ENCODE assay signal across 9 cellular contexts in the genomic region with DNA sequence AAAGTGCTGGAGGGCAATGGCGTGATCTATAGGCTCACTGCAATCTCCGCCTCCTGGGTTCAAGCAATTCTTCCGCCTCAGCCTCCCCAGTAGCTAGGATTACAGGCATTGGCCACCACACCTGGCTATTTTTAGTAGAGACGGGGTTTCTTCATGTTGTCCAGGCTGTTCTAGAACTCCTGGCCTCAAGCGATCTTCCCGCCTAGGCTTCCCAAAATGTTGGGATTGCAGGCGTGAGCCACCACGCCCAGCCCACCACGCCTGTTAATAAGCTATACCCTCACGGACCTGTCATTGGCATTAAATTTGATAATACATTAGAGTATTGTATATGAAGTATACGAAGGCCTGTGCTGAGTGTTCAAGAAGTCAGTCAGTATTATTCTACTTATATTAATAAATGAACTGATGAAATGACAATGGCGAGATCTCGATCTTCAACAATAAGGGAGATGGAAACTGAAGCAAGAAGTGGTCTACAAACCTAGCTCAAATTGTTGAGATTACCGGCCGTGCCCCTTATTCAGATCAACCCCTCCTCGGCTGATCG. TPM values are rescaled to one million over a fixed set of nuclear protein-coding genes. Genes with fewer than 3 reads are reported as not detected.
A peak's percentile ranks its signal among the peaks of the same experiment; 100 is the strongest.
DNase-seq lines count a peak whose midpoint lies in the region; ATAC-seq, FAIRE-seq and TF ChIP-seq lines count a peak whose summit lies in the region.
"Had no signal": no experiment of that assay in that cellular context is flagged by ENCODE, and none has a peak within 500 bp of the region (broad histone marks: within the 10 kb centered on the region; RNA-seq: fewer than 3 reads in every experiment).

No MANE protein-coding gene starts in this region.

- TF ChIP-seq EP300 in HepG2 (IDR thresholded peaks at IDR 0.05; ENCODE audit: low read depth in 2 of 2, low read length in 2 of 2) (no peak), HepG2 (CRISPR knock-in tag; IDR thresholded peaks at IDR 0.05; ENCODE audit: borderline replicate concordance) (no peak)

- peak overlapping the region; percentile 95 for H3K4me3 Mint-ChIP-seq in activated CD8-positive, alpha-beta memory T cell treated with anti-CD3 and anti-CD28 coated beads, Interleukin-2, amount 10 ng/mL, durations not matched to agents 7 days and 5 days
- H3K4me3 Mint-ChIP-seq in activated naive CD8-positive, alpha-beta T cell treated with anti-CD3 and anti-CD28 coated beads, Interleukin-2, amount 50 U/mL, for 24 hours, result peak overlapping the region; percentile 94

- H3K36me3 Mint-ChIP-seq in activated CD8-positive, alpha-beta memory T cell treated with anti-CD3 and anti-CD28 coated beads, Interleukin-2, amount 10 ng/mL, durations not matched to agents 7 days and 5 days, result no peaks in the 10 kb centered on the region
- no peaks in the 10 kb centered on the region for H3K36me3 Mint-ChIP-seq in activated naive CD8-positive, alpha-beta T cell treated with anti-CD3 and anti-CD28 coated beads, Interleukin-2, amount 50 U/mL, for 24 hours (ENCODE audit: low read depth)

- H3K4me3 ChIP-seq in HepG2 (replicated peaks in 1 of 3; ENCODE audit: insufficient read depth in 1 of 3, low read depth in 2 of 3, low read length in 3 of 3) (peak overlapping the region; percentile 58 to 77 (median 68)), thymus (ENCODE audit: low read length) (peak overlapping the region; percentile 72)

- TF ChIP-seq POLR2A in HepG2 (IDR thresholded peaks at IDR 0.05; ENCODE audit: insufficient read depth in 1 of 2, low read depth in 2 of 2, low read length in 2 of 2), result peak; percentile 56 to 72

- no peaks in the 10 kb centered on the region for H3K9me3 ChIP-seq in HepG2 (ENCODE audit: low read length)
- no peaks in the 10 kb centered on the region for H3K9me3 ChIP-seq in thymus (ENCODE audit: control insufficient read depth)

- FAIRE-seq in HepG2 (lab: Jason Lieb, UNC), result no peak
- FAIRE-seq: D721Med had no signal

- TSS peak; percentile 93 for BruUV-seq in HepG2 (replicated peaks; lab: Mats Ljungman, UMichigan)

- TF ChIP-seq CTCF in HepG2 (CRISPR knock-in tag; IDR thresholded peaks at IDR 0.05), result no peak

- POLR2A ChIA-PET in HepG2 (lab: Yijun Ruan, JAX), result interaction anchor here (0.7 to 2.0 kb wide), 14 partner anchors 10 to 688 kb away, joined by 3 to 21 read pairs (median 4); a partner anchor contains a TSS

- WGBS in HepG2 (ENCODE audit: low lambda C conversion rate), result 4% methylated on average over 17 of the region's 17 CpGs
- 33% methylated on average over 17 of the region's 17 CpGs for WGBS in thymus

- no peaks in the 10 kb centered on the region for H3K9me3 Mint-ChIP-seq in activated CD8-positive, alpha-beta memory T cell treated with anti-CD3 and anti-CD28 coated beads, Interleukin-2, amount 10 ng/mL, durations not matched to agents 7 days and 5 days (ENCODE audit: low read depth)
- H3K9me3 Mint-ChIP-seq in activated naive CD8-positive, alpha-beta T cell treated with anti-CD3 and anti-CD28 coated beads, Interleukin-2, amount 50 U/mL, for 24 hours, result peaks cover 5% of the 10 kb centered on the region

- H3K27ac Mint-ChIP-seq in activated CD8-positive, alpha-beta memory T cell treated with anti-CD3 and anti-CD28 coated beads, Interleukin-2, amount 10 ng/mL, durations not matched to agents 7 days and 5 days, result peak overlapping the region; percentile 87
- H3K27ac Mint-ChIP-seq in activated naive CD8-positive, alpha-beta T cell treated with anti-CD3 and anti-CD28 coated beads, Interleukin-2, amount 50 U/mL, for 24 hours, result peak overlapping the region; percentile 82

- H3K79me2 ChIP-seq in HepG2 (ENCODE audit: insufficient read depth, low read length), result no peaks in the 10 kb centered on the region

- peaks cover 8% of the 10 kb centered on the region for H3K4me1 ChIP-seq in HepG2 (ENCODE audit: insufficient read depth, low read length)
- H3K4me1 ChIP-seq in thymus (ENCODE audit: control insufficient read depth, insufficient read depth, low read length), result peaks cover 7% of the 10 kb centered on the region

- CTCF ChIA-PET in activated CD8-positive, alpha-beta memory T cell treated with anti-CD3 and anti-CD28 coated beads, Interleukin-2, amount 10 ng/mL, durations not matched to agents 7 days and 5 days (lab: Charles Lee), result interaction anchor here (1.1 to 1.6 kb wide), 4 partner anchors 17 to 256 kb away, joined by 3 to 7 read pairs (median 4); no protein-coding TSS in a partner anchor
- CTCF ChIA-PET in HepG2 (lab: Yijun Ruan, JAX; ENCODE audit: low intra/inter-chr PET ratio, low total read pairs), result no interaction called here

- intact Hi-C loops in HepG2 (cut with micrococcal nuclease; ENCODE audit: unreplicated experiment), result loop anchor here (2.0 kb wide), 1 partner anchor 76 kb away; a partner anchor contains a TSS

- H3K36me3 ChIP-seq in HepG2 (replicated peaks in 1 of 2; ENCODE audit: control insufficient read depth in 1 of 2, insufficient read depth in 2 of 2, low read length in 2 of 2) (no peaks in the 10 kb centered on the region), thymus (ENCODE audit: control insufficient read depth, insufficient read depth) (peaks cover 3% of the 10 kb centered on the region)

- H3K4me2 ChIP-seq in HepG2 (ENCODE audit: low read depth, low read length), result peak overlapping the region; percentile 99

- no peak overlapping the region for H2AFZ ChIP-seq in HepG2 (ENCODE audit: low read length)

- no peaks in the 10 kb centered on the region for H3K27me3 Mint-ChIP-seq in activated CD8-positive, alpha-beta memory T cell treated with anti-CD3 and anti-CD28 coated beads, Interleukin-2, amount 10 ng/mL, durations not matched to agents 7 days and 5 days
- H3K27me3 Mint-ChIP-seq in activated naive CD8-positive, alpha-beta T cell treated with anti-CD3 and anti-CD28 coated beads, Interleukin-2, amount 50 U/mL, for 24 hours, result no peaks in the 10 kb centered on the region

- DNase-seq in activated CD8-positive, alpha-beta memory T cell treated with anti-CD3 and anti-CD28 coated beads, Interleukin-2, amount 10 ng/mL, durations not matched to agents 7 days and 5 days, result no peak
- no peak for DNase-seq in activated CD8-positive, alpha-beta memory T cell treated with anti-CD3 and anti-CD28 coated beads for 24 hours
- no peak for DNase-seq in activated naive CD8-positive, alpha-beta T cell treated with anti-CD3 and anti-CD28 coated beads, Interleukin-2, amount 50 U/mL, for 24 hours
- DNase-seq in HepG2 (ENCODE audit: low spot score), result no peak
- DNase-seq in OCI-M2 (lab: John Stamatoyannopoulos, UW; ENCODE audit: unreplicated experiment), result no peak

- no peak for TF ChIP-seq RAD21 in HepG2 (CRISPR knock-in tag; IDR thresholded peaks at IDR 0.05)

- H3K9ac ChIP-seq in HepG2 (ENCODE audit: insufficient read depth, low read depth, low read length), result peak overlapping the region; percentile 74

- H3K27me3 ChIP-seq in HepG2 (ENCODE audit: control insufficient read depth in 1 of 2, insufficient read depth in 2 of 2, low read length in 2 of 2) (no peaks in the 10 kb centered on the region; a peak in 1 of 5 replicates), thymus (ENCODE audit: control insufficient read depth, insufficient read depth) (no peaks in the 10 kb centered on the region)

- no peaks in the 10 kb centered on the region for H4K20me1 ChIP-seq in HepG2 (ENCODE audit: insufficient read depth, low read length)

- in situ Hi-C loops in HepG2 (cut with HindIII; ENCODE audit: extremely low pct_ligation_motif_present, low pct_unique_long_range_greater_than_20kb), result no loop called here

- peak overlapping the region; percentile 0 for H3K27ac ChIP-seq in HepG2 (ENCODE audit: extremely low read length, insufficient read depth, low read length)
- peak overlapping the region; percentile 19 for H3K27ac ChIP-seq in thymus (ENCODE audit: low read depth)

- no peak for ATAC-seq in activated CD8-positive, alpha-beta memory T cell treated with anti-CD3 and anti-CD28 coated beads, Interleukin-2, amount 10 ng/mL, durations not matched to agents 7 days and 5 days
- ATAC-seq in activated naive CD8-positive, alpha-beta T cell treated with anti-CD3 and anti-CD28 coated beads, Interleukin-2, amount 50 U/mL, for 24 hours, result no peak
- ATAC-seq in HepG2 (no peak), HG02938 (IDR thresholded peaks at IDR 0.05; ENCODE audit: unreplicated experiment) (no peak), GM21529 (IDR thresholded peaks at IDR 0.05; ENCODE audit: unreplicated experiment) (no peak)

- H3K4me1 Mint-ChIP-seq in activated CD8-positive, alpha-beta memory T cell treated with anti-CD3 and anti-CD28 coated beads, Interleukin-2, amount 10 ng/mL, durations not matched to agents 7 days and 5 days, result peaks cover 18% of the 10 kb centered on the region
- H3K4me1 Mint-ChIP-seq in activated naive CD8-positive, alpha-beta T cell treated with anti-CD3 and anti-CD28 coated beads, Interleukin-2, amount 50 U/mL, for 24 hours, result peaks cover 19% of the 10 kb centered on the region

TF ChIP-seq in HepG2, 621 proteins besides CTCF, POLR2A, EP300 and RAD21 (continues in another document):
- TF ChIP-seq ZNF737 (CRISPR knock-in tag; IDR thresholded peaks at IDR 0.05; ENCODE audit: borderline replicate concordance), result no peak

RNA-seq across cellular contexts. Expression of a gene that starts 0.8 kb away (rescaled TPM):
- total RNA-seq in activated CD8-positive, alpha-beta memory T cell treated with anti-CD3 and anti-CD28 coated beads, Interleukin-2, amount 10 ng/mL, durations not matched to agents 7 days and 5 days, result 10 to 100 TPM; 13.7 to 25.8 TPM
- 10.7 and 15.8 TPM in 2 replicates for total RNA-seq in HepG2 (2016; rRNA removed; fragmentation: Illumina TruSeq; extraction: Trizol)
- 11.9 and 13.0 TPM in 2 replicates for total RNA-seq in HepG2 (2016; cell fraction: cytosol; rRNA removed; fragmentation: Illumina TruSeq; extraction: Trizol; ENCODE audit: low read depth)
- total RNA-seq in HepG2 (2016; cell fraction: insoluble cytoplasmic fraction; rRNA removed; fragmentation: Illumina TruSeq; extraction: Trizol), result 11.0 and 12.0 TPM in 2 replicates
- total RNA-seq in HepG2 (2016; cell fraction: membrane; rRNA removed; fragmentation: Illumina TruSeq; extraction: Trizol), result 7.1 and 7.7 TPM in 2 replicates
- 25.1 and 30.0 TPM in 2 replicates for total RNA-seq in HepG2 (2016; cell fraction: nucleus; rRNA removed; fragmentation: Illumina TruSeq; extraction: Trizol)
- polyA plus RNA-seq in HepG2 (2011; rRNA removed), result 11.2 and 11.4 TPM in 2 replicates
- polyA plus RNA-seq in HepG2 (2011; cell fraction: cytosol; rRNA removed), result 9.4 and 12.9 TPM in 2 replicates
- polyA plus RNA-seq in HepG2 (2011; cell fraction: nucleus; rRNA removed), result 12.5 and 13.3 TPM in 2 replicates
- 11.9 and 12.7 TPM in 2 replicates for polyA plus RNA-seq in HepG2 (2012)
- polyA plus RNA-seq in HepG2 (2016; cell fraction: cytosol; fragmentation: Illumina TruSeq; extraction: Trizol; ENCODE audit: low read depth), result 1.1 and 1.4 TPM in 2 replicates
- polyA plus RNA-seq in HepG2 (2016; cell fraction: insoluble cytoplasmic fraction; fragmentation: Illumina TruSeq; extraction: Trizol; ENCODE audit: low read depth), result 14.1 and 15.6 TPM in 2 replicates
- 2.8 and 3.3 TPM in 2 replicates for polyA plus RNA-seq in HepG2 (2016; cell fraction: membrane; fragmentation: Illumina TruSeq; extraction: Trizol; ENCODE audit: low read depth)
- polyA plus RNA-seq in HepG2 (2016; cell fraction: nucleus; fragmentation: Illumina TruSeq; extraction: Trizol; ENCODE audit: insufficient read depth, low read depth), result 5.2 and 5.6 TPM in 2 replicates
- polyA minus RNA-seq in HepG2 (2011; rRNA and poly(A)+ RNA removed; ENCODE audit: low replicate concordance), result 109 and 128 TPM in 2 replicates
- polyA minus RNA-seq in HepG2 (2011; cell fraction: cytosol; rRNA and poly(A)+ RNA removed), result 16.8 and 32.3 TPM in 2 replicates
- 127 and 156 TPM in 2 replicates for polyA minus RNA-seq in HepG2 (2011; cell fraction: nucleus; rRNA and poly(A)+ RNA removed)
- polyA plus RNA-seq in thymus, result 6.9 TPM
